In genomic region chr7:36532981-36533499, GRCh38 we compare ENCODE assay signal across 23 cellular contexts.
A peak's percentile ranks its signal among the peaks of the same experiment; 100 is the strongest.
DNase-seq lines count a peak whose midpoint lies in the region; ATAC-seq and TF ChIP-seq lines count a peak whose summit lies in the region.
"Had no signal": no experiment of that assay in that cellular context is flagged by ENCODE, and none has a peak within 500 bp of the region (broad histone marks: within the 10 kb centered on the region; RNA-seq: fewer than 3 reads in every experiment).

No MANE protein-coding gene starts in this region.

- H3K4me2 ChIP-seq in neural cell (ENCODE audit: low read length), result no peak overlapping the region
- H3K4me2 ChIP-seq: BLaER1 had no signal

- H3F3A ChIP-seq in neural cell (ENCODE audit: insufficient read depth, low read length, poor library complexity, severe bottlenecking), result no peaks in the 10 kb centered on the region

- TF ChIP-seq CTCF in neural cell (IDR thresholded peaks at IDR 0.05; ENCODE audit: poor library complexity, severe bottlenecking), result no peak

- no peaks in the 10 kb centered on the region for H3K79me2 ChIP-seq in neural cell (replicated peaks; ENCODE audit: insufficient read depth, low read length)

- no peak overlapping the region for H3K4me3 ChIP-seq in neural cell (ENCODE audit: low read length)
- H3K4me3 ChIP-seq: BLaER1, GM12878 had no signal

- no peaks in the 10 kb centered on the region for H3K36me3 ChIP-seq in neural cell (ENCODE audit: insufficient read depth, low read length)
- H3K36me3 ChIP-seq: BE2C, BLaER1 had no signal

- ATAC-seq in HG02588 (IDR thresholded peaks at IDR 0.05; ENCODE audit: unreplicated experiment), result no peak
- ATAC-seq: GM12878 had no signal

- DNase-seq in caudate nucleus (lab: John Stamatoyannopoulos, UW) (peak in 35 of 61 donors; percentile 10 to 92 (median 50)), putamen (ENCODE audit: low spot score) (peak; percentile 85), NCI-H446 treated with DMSO at 0.1 percent for 48 hours (lab: John Stamatoyannopoulos, UW) (no peak)
- no peak for DNase-seq in stimulated activated CD4-positive, alpha-beta T cell treated with anti-CD3 and anti-CD28 coated beads, Interleukin-12 subunit alpha, Interleukin-12 subunit beta, amount 100 ng/mL, for 4 hours
- DNase-seq: 8988T; ACHN; BE2C; C1 segment of cervical spinal cord; CD4-positive, alpha-beta memory T cell; CD4-positive, CD25-positive, alpha-beta regulatory T cell; CD8-positive, alpha-beta memory T cell; COR-L47; DMS 273 treated with DMSO at 0.1 percent for 48 hours; DMS153; DMS53; DMS79; DND-41; EL; GDM1 had no signal

- no peak overlapping the region for H3K9ac ChIP-seq in neural cell (ENCODE audit: low read length)
- H3K9ac ChIP-seq: BLaER1 had no signal

- H3K9me2 ChIP-seq in neural cell (ENCODE audit: insufficient read depth, low read length), result no peaks in the 10 kb centered on the region

- TF ChIP-seq EP300 in neural cell (conservative IDR thresholded peaks at IDR 0.05; ENCODE audit: poor library complexity, severe bottlenecking), result peak; percentile 90

- no peaks in the 10 kb centered on the region for H4K20me1 ChIP-seq in neural cell (ENCODE audit: insufficient read depth)
- H4K20me1 ChIP-seq: BLaER1 had no signal

- H3K27ac ChIP-seq in caudate nucleus (ENCODE audit: low read depth, low read length) (no peak overlapping the region), neural cell (ENCODE audit: low read length) (peak overlapping the region; percentile 37)
- H3K27ac ChIP-seq: BLaER1 had no signal

- H3K27me3 ChIP-seq in neural cell (ENCODE audit: insufficient read depth, low read depth, low read length), result no peaks in the 10 kb centered on the region
- H3K27me3 ChIP-seq: BE2C, BLaER1 had no signal

- H2AFZ ChIP-seq in neural cell (ENCODE audit: low read depth, low read length), result no peak overlapping the region

- H3K9me3 ChIP-seq in neural cell (ENCODE audit: low read length), result no peaks in the 10 kb centered on the region
- H3K9me3 ChIP-seq: BE2C, BLaER1 had no signal

- no peak for TF ChIP-seq RAD21 in neural cell (conservative IDR thresholded peaks at IDR 0.05)

TF ChIP-seq in neural cell, 6 proteins besides CTCF, POLR2A, EP300 and RAD21:
- no peak for TF ChIP-seq TAF1 (IDR thresholded peaks at IDR 0.05; ENCODE audit: low read depth)
- no peak for TF ChIP-seq MXI1 (conservative IDR thresholded peaks at IDR 0.05; ENCODE audit: poor library complexity, severe bottlenecking)
- no peak for TF ChIP-seq REST (IDR thresholded peaks at IDR 0.05; ENCODE audit: borderline replicate concordance)
- TF ChIP-seq SMC3 (conservative IDR thresholded peaks at IDR 0.05; ENCODE audit: poor library complexity), result no peak
- TF ChIP-seq EZH2 (IDR thresholded peaks at IDR 0.05; ENCODE audit: borderline replicate concordance, insufficient read depth, low read length, poor library complexity, severe bottlenecking), result no peak
- peak; percentile 90 for TF ChIP-seq POLR2AphosphoS5 (IDR thresholded peaks at IDR 0.05)

Comparison
In these comparisons a context has a peak if more than half of its experiments do, and no peak if none do; other contexts are left out.
1. DNase-seq: peak in caudate nucleus (35 of 61) and putamen (single experiment); none in NCI-H446 treated with DMSO at 0.1 percent for 48 hours (single experiment) and stimulated activated CD4-positive, alpha-beta T cell treated with anti-CD3 and anti-CD28 coated beads, Interleukin-12 subunit alpha, Interleukin-12 subunit beta, amount 100 ng/mL, for 4 hours (single experiment).